8 cellular contexts compared by ENCODE assay signal in genomic region chr6:168884646-168885086, GRCh38.
DNase-seq lines count a peak whose midpoint lies in the region; ATAC-seq and TF ChIP-seq lines count a peak whose summit lies in the region.

No MANE protein-coding gene starts in this region.

- ATAC-seq in HG02763 (IDR thresholded peaks at IDR 0.05; ENCODE audit: unreplicated experiment) = peak; percentile 65
- ATAC-seq in HG03439 (IDR thresholded peaks at IDR 0.05; ENCODE audit: unreplicated experiment) = no peak

- no peak overlapping the region for H3K4me3 Mint-ChIP-seq in mesothelial cell of epicardium

- peaks cover 11% of the 10 kb centered on the region for H3K27me3 Mint-ChIP-seq in mesothelial cell of epicardium (ENCODE audit: low read depth)

- H3K4me1 Mint-ChIP-seq in mesothelial cell of epicardium = peaks cover 7% of the 10 kb centered on the region

- DNase-seq in GM12865 (ENCODE audit: low read depth) (peak; percentile 21), NCI-H510A (lab: John Stamatoyannopoulos, UW) (peak; percentile 31), mesothelial cell of epicardium (ENCODE audit: low spot score in 2 of 2, unreplicated experiment in 2 of 2) (peak; percentile 61 to 92)
- DNase-seq in activated CD8-positive, alpha-beta memory T cell treated with anti-CD3 and anti-CD28 coated beads for 1 hour (ENCODE audit: extremely low read depth in 1 of 2, low read depth in 1 of 2) = peak; percentile 25 to 63
- peak; percentile 38 for DNase-seq in effector CD8-positive, alpha-beta T cell (lab: John Stamatoyannopoulos, UW)
- DNase-seq in stimulated activated CD8-positive, alpha-beta memory T cell treated with anti-CD3 and anti-CD28 coated beads, Interleukin-2, amount 100 ng/mL, for 1 hour (ENCODE audit: low read depth in 2 of 2) = peak; percentile 50 to 58

- H3K27ac Mint-ChIP-seq in mesothelial cell of epicardium = no peak overlapping the region

- H3K36me3 Mint-ChIP-seq in mesothelial cell of epicardium = no peaks in the 10 kb centered on the region

- no peak overlapping the region for H3K4me3 ChIP-seq in GM12865 (ENCODE audit: low read depth, low read length)

- TF ChIP-seq CTCF in GM12865 (IDR thresholded peaks at IDR 0.05; ENCODE audit: insufficient read depth, low read depth, low read length, missing control alignments) (peak; percentile 49), mesothelial cell of epicardium (IDR thresholded peaks at IDR 0.05; ENCODE audit: unreplicated experiment) (peak; percentile 93)

- H3K9me3 Mint-ChIP-seq in mesothelial cell of epicardium = no peaks in the 10 kb centered on the region

Comparison
In these comparisons a context has a peak if more than half of its experiments do, and no peak if none do; other contexts are left out.
1. DNase-seq: peak in every context shown above with its lines; median percentile 76 in mesothelial cell of epicardium; 54 in stimulated activated CD8-positive, alpha-beta memory T cell treated with anti-CD3 and anti-CD28 coated beads, Interleukin-2, amount 100 ng/mL, for 1 hour; 44 in activated CD8-positive, alpha-beta memory T cell treated with anti-CD3 and anti-CD28 coated beads for 1 hour; 38 in effector CD8-positive, alpha-beta T cell; 31 in NCI-H510A; 21 in GM12865.